Comparison of ENCODE assay signal across 9 cellular contexts in the genomic region with DNA sequence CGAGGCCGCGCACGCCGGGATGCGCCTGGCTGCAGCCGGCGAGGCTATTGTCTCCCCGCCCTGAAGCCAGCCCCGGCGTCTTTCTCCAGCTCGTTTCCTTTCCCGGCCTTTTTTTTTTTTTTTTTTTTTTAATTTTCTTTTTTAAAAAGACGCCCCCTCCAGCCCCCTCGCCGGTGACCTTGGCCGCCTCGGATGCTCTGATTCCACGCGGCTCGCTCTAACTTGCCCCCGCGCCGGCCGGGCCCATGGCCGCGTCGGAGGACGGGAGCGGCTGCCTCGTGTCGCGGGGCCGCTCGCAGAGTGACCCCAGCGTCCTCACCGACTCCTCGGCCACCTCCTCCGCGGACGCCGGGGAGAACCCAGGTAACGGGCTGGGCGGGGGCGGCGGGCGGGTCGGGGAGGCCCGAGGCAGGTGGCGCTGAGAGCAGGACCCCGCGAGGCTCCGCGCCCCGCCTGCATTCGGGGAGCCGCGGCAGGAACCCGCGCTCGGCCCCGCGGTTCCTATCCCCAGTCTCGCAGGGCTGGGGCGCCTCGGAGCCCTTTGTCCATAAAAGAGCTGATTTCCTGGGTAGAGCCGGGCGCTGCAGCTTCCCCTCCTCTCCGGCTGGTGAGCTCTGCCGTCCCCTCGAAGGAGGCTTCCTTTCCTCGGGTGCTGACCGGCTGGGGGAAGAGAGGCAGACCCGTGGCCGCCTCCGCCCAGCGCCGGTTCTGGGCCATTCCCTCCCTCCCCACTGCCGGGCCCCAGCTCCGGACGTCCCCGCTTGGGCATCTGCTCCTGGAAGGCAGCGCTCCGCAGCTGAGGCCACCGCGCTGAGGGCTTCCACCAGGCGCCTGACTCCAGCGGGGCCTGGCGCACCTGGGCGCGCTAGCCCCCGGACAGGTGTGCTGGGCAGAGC.
A peak's percentile ranks its signal among the peaks of the same experiment; 100 is the strongest.
DNase-seq lines count a peak whose midpoint lies in the region; ATAC-seq and TF ChIP-seq lines count a peak whose summit lies in the region.
"Had no signal": no experiment of that assay in that cellular context is flagged by ENCODE, and none has a peak within 500 bp of the region (broad histone marks: within the 10 kb centered on the region; RNA-seq: fewer than 3 reads in every experiment).

No MANE protein-coding gene starts in this region.

- H3K27me3 ChIP-seq in BLaER1 treated with 17β-estradiol and CSF1 and Interleukin-3, amounts not matched to agents 10 nM and 100 nM = peaks cover 0 to 68% (median 0%) of the 10 kb centered on the region in 11 experiments; a peak in 4 of 22 replicates

- no peaks in the 10 kb centered on the region for H3K9me3 ChIP-seq in BLaER1 treated with 17β-estradiol and CSF1 and Interleukin-3, amounts not matched to agents 10 nM and 100 nM (replicated peaks in 1 of 11)

- peaks cover 0 to 91% (median 0%) of the 10 kb centered on the region in 11 experiments; a peak in 9 of 22 replicates for H4K20me1 ChIP-seq in BLaER1 treated with 17β-estradiol and CSF1 and Interleukin-3, amounts not matched to agents 10 nM and 100 nM

- peak overlapping the region; percentile 61 to 85 (median 82); a peak in 20 of 22 replicates for H3K9ac ChIP-seq in BLaER1 treated with 17β-estradiol and CSF1 and Interleukin-3, amounts not matched to agents 10 nM and 100 nM

- DNase-seq in NCI-H526 treated with DMSO at 0.1 percent for 48 hours (lab: John Stamatoyannopoulos, UW) (peak; percentile 24), globus pallidus (ENCODE audit: low spot score) (peak; percentile 46), midbrain (lab: John Stamatoyannopoulos, UW) (peak; percentile 46), NOMO-1 treated with DMSO at 0.1 percent for 48 hours (lab: John Stamatoyannopoulos, UW; ENCODE audit: unreplicated experiment) (no peak), GM20000 (ENCODE audit: low spot score) (no peak), GM10266 (ENCODE audit: extremely low spot score) (no peak)
- DNase-seq: NCI-H2081 treated with DMSO at 0.1 percent for 48 hours had no signal

- H3K4me1 ChIP-seq in BLaER1 treated with 17β-estradiol and CSF1 and Interleukin-3, amounts not matched to agents 10 nM and 100 nM = peaks cover 19 to 94% (median 90%) of the 10 kb centered on the region in 10 experiments

- H3K27ac ChIP-seq in BLaER1 treated with 17β-estradiol and CSF1 and Interleukin-3, amounts not matched to agents 10 nM and 100 nM = peak overlapping the region in 9 of 11 experiments; percentile 64 to 89 (median 85); a peak in 18 of 22 replicates

- no peak for ATAC-seq in GM21360 (IDR thresholded peaks at IDR 0.05; ENCODE audit: unreplicated experiment)

- H3K4me3 ChIP-seq in BLaER1 treated with 17β-estradiol and CSF1 and Interleukin-3, amounts not matched to agents 10 nM and 100 nM = peak overlapping the region; percentile 49 to 74 (median 64)

- TF ChIP-seq CTCF in GM20000 (IDR thresholded peaks at IDR 0.05; ENCODE audit: extremely low read depth, missing control alignments) = no peak
- TF ChIP-seq CTCF in GM10266 (IDR thresholded peaks at IDR 0.05; ENCODE audit: control insufficient read depth, insufficient read depth, low read depth, missing control alignments) = no peak

- peaks cover 0 to 52% (median 0%) of the 10 kb centered on the region in 11 experiments; a peak in 9 of 22 replicates for H3K36me3 ChIP-seq in BLaER1 treated with 17β-estradiol and CSF1 and Interleukin-3, amounts not matched to agents 10 nM and 100 nM

- peak overlapping the region; percentile 91 to 99 (median 97) for H3K4me2 ChIP-seq in BLaER1 treated with 17β-estradiol and CSF1 and Interleukin-3, amounts not matched to agents 10 nM and 100 nM

Comparison
In these comparisons a context has a peak if more than half of its experiments do, and no peak if none do; other contexts are left out.
1. DNase-seq: peak in NCI-H526 treated with DMSO at 0.1 percent for 48 hours (single experiment), globus pallidus (single experiment) and midbrain (single experiment); none in NOMO-1 treated with DMSO at 0.1 percent for 48 hours (single experiment), GM20000 (single experiment) and GM10266 (single experiment).